Comparison of ENCODE assay signal across 8 cellular contexts in genomic region chr5:154753792-154754191, GRCh38. TPM values are rescaled to one million over a fixed set of nuclear protein-coding genes. Genes with fewer than 3 reads are reported as not detected.
A peak's percentile ranks its signal among the peaks of the same experiment; 100 is the strongest.
DNase-seq lines count a peak whose midpoint lies in the region; ATAC-seq and TF ChIP-seq lines count a peak whose summit lies in the region.

No MANE protein-coding gene starts in this region.

- CTCF ChIA-PET in CD8-positive, alpha-beta T cell (lab: Charles Lee): no interaction called here

- H3K27me3 ChIP-seq in CD8-positive, alpha-beta T cell (ENCODE audit: insufficient read depth, low read length): no peaks in the 10 kb centered on the region
- H3K27me3 ChIP-seq in Karpas-422 (ENCODE audit: low read length) (no peaks in the 10 kb centered on the region), breast epithelium (no peaks in the 10 kb centered on the region)

- peak overlapping the region; percentile 80 for H3K4me2 ChIP-seq in Karpas-422 (ENCODE audit: low read depth, low read length, poor library complexity, severe bottlenecking)

- H3K9me3 ChIP-seq in CD8-positive, alpha-beta T cell (ENCODE audit: low read length): no peaks in the 10 kb centered on the region
- no peaks in the 10 kb centered on the region for H3K9me3 ChIP-seq in Karpas-422 (ENCODE audit: low read length)
- no peaks in the 10 kb centered on the region for H3K9me3 ChIP-seq in breast epithelium

- peaks cover 8% of the 10 kb centered on the region for H3K36me3 Mint-ChIP-seq in CD8-positive, alpha-beta T cell

- H3K79me2 ChIP-seq in Karpas-422 (ENCODE audit: low read length): peaks cover 51% of the 10 kb centered on the region

- TF ChIP-seq CTCF in CD8-positive, alpha-beta T cell (IDR thresholded peaks at IDR 0.05): no peak
- no peak for TF ChIP-seq CTCF in breast epithelium (IDR thresholded peaks at IDR 0.05)

- H3K27me3 Mint-ChIP-seq in CD8-positive, alpha-beta T cell (ENCODE audit: low read depth): no peaks in the 10 kb centered on the region

- ATAC-seq in CD8-positive, alpha-beta T cell: no peak
- no peak for ATAC-seq in GM18873 (IDR thresholded peaks at IDR 0.05; ENCODE audit: low FRiP score, unreplicated experiment)
- no peak for ATAC-seq in GM18519 (IDR thresholded peaks at IDR 0.05; ENCODE audit: low FRiP score, unreplicated experiment)

- no peak overlapping the region for H3K4me3 ChIP-seq in CD8-positive, alpha-beta T cell (ENCODE audit: low read depth, low read length)
- H3K4me3 ChIP-seq in Karpas-422 (ENCODE audit: low read length): peak overlapping the region; percentile 71
- peak overlapping the region in 2 of 3 donors; percentile 82 to 98 for H3K4me3 ChIP-seq in breast epithelium

- H3K9me3 Mint-ChIP-seq in CD8-positive, alpha-beta T cell: no peaks in the 10 kb centered on the region

- H3K4me3 Mint-ChIP-seq in CD8-positive, alpha-beta T cell: peak overlapping the region; percentile 89

- TF ChIP-seq POLR2A in breast epithelium (IDR thresholded peaks at IDR 0.05): no peak

- H4K20me1 ChIP-seq in Karpas-422 (ENCODE audit: insufficient read depth, low read depth, low read length): peaks cover 20% of the 10 kb centered on the region

- intact Hi-C loops in CD8-positive, alpha-beta T cell (cut with DNase I, micrococcal nuclease): loop anchor here (1.0 to 10.0 kb wide), 9 partner anchors 59 to 716 kb away; partner anchors contain the start of genes FAM114A2 (in 1 of the 2), GALNT10 (in 1 of the 2), GEMIN5 (in 1 of the 2) and MFAP3 (in 1 of the 2)
- intact Hi-C loops in breast epithelium (cut with DNase I; ENCODE audit: low total_unique reads): loop anchor here (2.0 kb wide), 1 partner anchor 71 kb away; no protein-coding TSS in a partner anchor

- no peak for DNase-seq in CD8-positive, alpha-beta T cell
- DNase-seq in Karpas-422 (peak; percentile 51), breast epithelium (ENCODE audit: low spot score in 2 of 2) (peak in 1 of 2 donors; percentile 86), left kidney (ENCODE audit: low read depth, low spot score) (peak; percentile 56), superior temporal gyrus (ENCODE audit: extremely low spot score) (peak; percentile 45), H4 (ENCODE audit: low spot score) (no peak)

- peaks cover 32% of the 10 kb centered on the region for H3K4me1 Mint-ChIP-seq in CD8-positive, alpha-beta T cell (ENCODE audit: low read depth)

- POLR2A ChIA-PET in CD8-positive, alpha-beta T cell (lab: Charles Lee): no interaction called here

- H2AFZ ChIP-seq in Karpas-422 (ENCODE audit: low read length): no peak overlapping the region

- no peaks in the 10 kb centered on the region for H3K36me3 ChIP-seq in CD8-positive, alpha-beta T cell (ENCODE audit: insufficient read depth, low read length)
- H3K36me3 ChIP-seq in Karpas-422 (ENCODE audit: insufficient read depth, low read length) (no peaks in the 10 kb centered on the region), breast epithelium (no peaks in the 10 kb centered on the region)

- H3K9ac ChIP-seq in Karpas-422 (ENCODE audit: low read length): peak overlapping the region; percentile 97

- no peaks in the 10 kb centered on the region for H3K9me2 ChIP-seq in Karpas-422 (replicated peaks; ENCODE audit: insufficient read depth, low read length)

- H3K27ac Mint-ChIP-seq in CD8-positive, alpha-beta T cell: peak overlapping the region; percentile 97

- no peak overlapping the region for H3K27ac ChIP-seq in CD8-positive, alpha-beta T cell (ENCODE audit: low read depth, low read length)
- H3K27ac ChIP-seq in Karpas-422 (ENCODE audit: low read length) (peak overlapping the region; percentile 71), breast epithelium (peak overlapping the region; percentile 97 to 98)

- peaks cover 22% of the 10 kb centered on the region for H3K4me1 ChIP-seq in CD8-positive, alpha-beta T cell (ENCODE audit: insufficient read depth, low read length)
- H3K4me1 ChIP-seq in Karpas-422 (ENCODE audit: low read length): peaks cover 38% of the 10 kb centered on the region
- peaks cover 3 to 13% of the 10 kb centered on the region in 2 donors for H3K4me1 ChIP-seq in breast epithelium

RNA-seq across cellular contexts. Expression of gene LARP1, which starts 1.4 kb away (rescaled TPM):
- total RNA-seq in CD8-positive, alpha-beta T cell: 10 to 100 TPM; 70.4 to 80.5 TPM
- total RNA-seq in Karpas-422 (2014; rRNA removed; shearing (Covaris generic); ENCODE audit: low replicate concordance): 105 and 140 TPM in 2 replicates
- total RNA-seq in breast epithelium: 100 to 1,000 TPM in 1 of 3 donors, 10 to 100 TPM in 2; 64.0 to 123 (median 73.7) TPM
- total RNA-seq in H4 (2014; rRNA removed; shearing (Covaris generic)): 44.3 and 48.5 TPM in 2 replicates

Comparison
In these comparisons a context has a peak if more than half of its experiments do, and no peak if none do; other contexts are left out.
1. DNase-seq: peak in Karpas-422 (single experiment), left kidney (single experiment) and superior temporal gyrus (single experiment); none in CD8-positive, alpha-beta T cell (0 of 7) and H4 (single experiment).